ENCODE assay signal across 8 cellular contexts in the genomic region with DNA sequence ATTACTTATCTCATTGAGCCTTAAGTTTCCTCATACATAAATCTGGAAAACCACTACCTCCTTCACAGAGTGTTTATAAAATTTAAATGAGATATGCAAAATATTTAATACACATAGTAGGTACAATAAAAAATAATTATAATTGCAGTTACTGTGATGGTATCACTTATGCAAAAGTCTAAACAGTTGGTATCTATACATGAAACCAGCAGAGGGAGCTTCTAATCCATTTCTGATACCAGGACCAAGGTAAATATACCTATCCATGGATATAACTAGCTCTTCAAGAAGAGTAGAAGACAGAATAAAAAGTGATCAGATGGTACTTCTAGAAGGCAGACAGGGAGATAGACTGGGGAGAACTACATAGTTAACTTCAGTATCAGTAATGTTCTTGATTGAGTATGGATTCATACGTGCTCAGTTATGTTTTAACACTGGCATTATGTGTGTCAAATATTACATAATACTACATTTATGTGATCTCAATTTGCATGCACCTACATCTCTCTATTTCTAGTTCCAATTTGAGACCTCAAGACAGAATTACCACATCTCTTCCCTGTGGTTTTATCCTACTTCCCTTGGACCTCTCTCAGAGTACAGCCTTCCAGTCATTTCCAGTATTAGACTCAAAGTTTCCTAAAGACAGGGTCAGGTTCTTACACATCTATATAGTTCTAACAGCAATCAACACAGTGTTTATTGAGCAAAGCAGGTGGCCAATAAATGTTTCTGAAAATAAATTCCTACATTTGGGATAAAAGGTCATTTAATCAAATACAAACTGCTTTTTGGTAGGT. TPM values are rescaled to one million over a fixed set of nuclear protein-coding genes. Genes with fewer than 3 reads are reported as not detected.
DNase-seq lines count a peak whose midpoint lies in the region; ATAC-seq and TF ChIP-seq lines count a peak whose summit lies in the region.

No MANE protein-coding gene starts in this region.

- H3K27ac Mint-ChIP-seq in CD4-positive, alpha-beta T cell = peak overlapping the region; percentile 21

- H3K36me3 Mint-ChIP-seq in CD4-positive, alpha-beta T cell (ENCODE audit: low read depth) = no peaks in the 10 kb centered on the region

- no peak overlapping the region for H2AFZ ChIP-seq in OCI-LY7 (ENCODE audit: low read length)

- H3K36me3 ChIP-seq in OCI-LY7 (ENCODE audit: insufficient read depth, low read length) = no peaks in the 10 kb centered on the region

- BruUV-seq in OCI-LY7 (replicated peaks; lab: Mats Ljungman, UMichigan) = no TSS peak

- no peak overlapping the region for H3K4me3 ChIP-seq in OCI-LY7 (ENCODE audit: low read depth, low read length, poor library complexity, severe bottlenecking)

- H3K4me2 ChIP-seq in OCI-LY7 (ENCODE audit: low read length) = no peak overlapping the region

- H3K4me3 Mint-ChIP-seq in CD4-positive, alpha-beta T cell = no peak overlapping the region

- POLR2A ChIA-PET in CD4-positive, alpha-beta T cell (lab: Charles Lee) = interaction anchor here (0.7 to 1.8 kb wide), 6 partner anchors 14 to 226 kb away, joined by 3 to 11 read pairs (median 4); a partner anchor contains a TSS
- POLR2A ChIA-PET in OCI-LY7 (lab: Charles Lee) = interaction anchor here (0.5 to 1.3 kb wide), 5 partner anchors 8 to 425 kb away, joined by 3 to 5 read pairs (median 3); a partner anchor contains a TSS

- H3K9me3 Mint-ChIP-seq in CD4-positive, alpha-beta T cell = no peaks in the 10 kb centered on the region

- peaks cover 7% of the 10 kb centered on the region for H3K4me1 ChIP-seq in OCI-LY7 (ENCODE audit: insufficient read depth, low read length, poor library complexity, severe bottlenecking)

- peak; percentile 77 for ATAC-seq in CD4-positive, alpha-beta T cell (ENCODE audit: poor library complexity)
- ATAC-seq in GM21529 (IDR thresholded peaks at IDR 0.05; ENCODE audit: unreplicated experiment) (peak; percentile 72), esophagus mucosa (peak; percentile 65)

- H3K27me3 Mint-ChIP-seq in CD4-positive, alpha-beta T cell = no peaks in the 10 kb centered on the region

- H3K9me2 ChIP-seq in OCI-LY7 (ENCODE audit: insufficient read depth, low read length) = no peaks in the 10 kb centered on the region

- 0 out of 2 replicates have a peak, but pooled peaks cover 3% of the 10 kb centered on the region for H4K20me1 ChIP-seq in OCI-LY7 (ENCODE audit: insufficient read depth, low read length)

- H3K27me3 ChIP-seq in CD4-positive, alpha-beta T cell (ENCODE audit: control insufficient read depth, insufficient read depth, low read length) = no peaks in the 10 kb centered on the region

- H3K9me3 ChIP-seq in CD4-positive, alpha-beta T cell (ENCODE audit: control insufficient read depth, low read length) = no peaks in the 10 kb centered on the region
- H3K9me3 ChIP-seq in OCI-LY7 (ENCODE audit: low read length) = no peaks in the 10 kb centered on the region

- no peaks in the 10 kb centered on the region for H3K79me2 ChIP-seq in OCI-LY7 (ENCODE audit: insufficient read depth, low read depth, low read length)

- no peak for DNase-seq in CD4-positive, alpha-beta T cell
- peak; percentile 65 for DNase-seq in OCI-LY7 (ENCODE audit: low spot score)
- peak; percentile 74 for DNase-seq in superior temporal gyrus (ENCODE audit: extremely low spot score)
- DNase-seq in GOT3 (lab: John Stamatoyannopoulos, UW) = no peak
- DNase-seq in nucleus accumbens (lab: John Stamatoyannopoulos, UW) = no peak
- no peak for DNase-seq in OCI-M2 (lab: John Stamatoyannopoulos, UW; ENCODE audit: unreplicated experiment)

- H3K27ac ChIP-seq in CD4-positive, alpha-beta T cell (ENCODE audit: low read depth, low read length) = no peak overlapping the region
- H3K27ac ChIP-seq in OCI-LY7 (ENCODE audit: low read depth, low read length, poor library complexity, severe bottlenecking) = no peak overlapping the region

- TF ChIP-seq CTCF in CD4-positive, alpha-beta T cell (IDR thresholded peaks at IDR 0.05) = peak; percentile 79
- TF ChIP-seq CTCF in OCI-LY7 (conservative IDR thresholded peaks at IDR 0.05; ENCODE audit: low read length) = peak; percentile 93

- CTCF ChIA-PET in CD4-positive, alpha-beta T cell (lab: Charles Lee) = interaction anchor here (0.5 to 2.4 kb wide), 18 partner anchors 14 to 224 kb away, joined by 3 to 15 read pairs (median 4); a partner anchor contains a TSS
- CTCF ChIA-PET in OCI-LY7 (lab: Charles Lee; ENCODE audit: unreplicated experiment) = interaction anchor here (0.9 to 1.0 kb wide), 3 partner anchors 181 to 224 kb away, joined by 3 to 5 read pairs (median 4); no protein-coding TSS in a partner anchor

- no peaks in the 10 kb centered on the region for H3K4me1 Mint-ChIP-seq in CD4-positive, alpha-beta T cell (ENCODE audit: low read depth)

- intact Hi-C loops in CD4-positive, alpha-beta T cell (cut with DNase I, micrococcal nuclease) = loop anchor here (1.0 to 5.0 kb wide), 3 partner anchors 112 to 224 kb away; no protein-coding TSS in a partner anchor
- intact Hi-C loops in OCI-LY7 (cut with micrococcal nuclease; ENCODE audit: unreplicated experiment) = loop anchor here (1.0 to 10.0 kb wide), 3 partner anchors 110 to 224 kb away; no protein-coding TSS in a partner anchor

RNA-seq across cellular contexts. Expression of a gene that starts 13.7 kb away (rescaled TPM):
- 10 to 100 TPM; 23.5 to 30.1 TPM for total RNA-seq in CD4-positive, alpha-beta T cell
- 56.9 and 96.8 TPM in 2 replicates for total RNA-seq in OCI-LY7 (2014; rRNA removed; shearing (Covaris generic))
- total RNA-seq in OCI-LY7 (2022) (54.2 and 72.1 TPM in 2 replicates), esophagus mucosa (52.9 TPM)

RNA-seq across cellular contexts. Expression of a gene that starts 48.1 kb away (rescaled TPM):
- total RNA-seq in CD4-positive, alpha-beta T cell = 1 to 10 TPM; 1.5 to 2.9 TPM
- total RNA-seq in OCI-LY7 (2014; rRNA removed; shearing (Covaris generic)) = 1.3 and 1.5 TPM in 2 replicates
- total RNA-seq in OCI-LY7 (2022) = 3.5 and 4.7 TPM in 2 replicates
- total RNA-seq in esophagus mucosa = 20.1 TPM

RNA-seq across cellular contexts. Expression of a gene that starts 59.2 kb away (rescaled TPM):
- total RNA-seq in CD4-positive, alpha-beta T cell = under 1 TPM in 1 of 2 experiments, not detected in 1; 0.56 TPM
- not detected in 2 replicates for total RNA-seq in OCI-LY7 (2014; rRNA removed; shearing (Covaris generic))
- total RNA-seq in OCI-LY7 (2022) = 1.00 TPM in 1 of 2 replicates, not detected in the other
- total RNA-seq in esophagus mucosa = 2.6 TPM

Comparison
In these comparisons a context has a peak if more than half of its experiments do, and no peak if none do; other contexts are left out.
1. DNase-seq: peak in OCI-LY7 (single experiment) and superior temporal gyrus (single experiment); none in CD4-positive, alpha-beta T cell (0 of 10), GOT3 (single experiment), nucleus accumbens (0 of 56) and OCI-M2 (single experiment).
2. Peak in every context shown above with its lines, with median percentiles within 50 percentile points of each other: ATAC-seq.